In genomic region chr6:158603261-158604047, GRCh38 we compare ENCODE assay signal across 1 cellular context.
A peak's percentile ranks its signal among the peaks of the same experiment; 100 is the strongest.
TF ChIP-seq lines count a peak whose summit lies in the region.

No MANE protein-coding gene starts in this region.

TF ChIP-seq in SK-N-SH, 30 proteins besides CTCF, POLR2A, EP300 and RAD21:
- TF ChIP-seq NFIC (IDR thresholded peaks at IDR 0.05; ENCODE audit: borderline replicate concordance) (no peak), TAF1 (IDR thresholded peaks at IDR 0.05; ENCODE audit: borderline replicate concordance, low read depth, low read length) (no peak), RCOR1 (IDR thresholded peaks at IDR 0.05; ENCODE audit: low read length) (peak; percentile 43; the same call in 1 of the 2 replicates), GATA2 (CRISPR knock-in tag; IDR thresholded peaks at IDR 0.05) (peak; percentile 72), MXI1 (IDR thresholded peaks at IDR 0.05; ENCODE audit: low read depth, low read length) (peak; percentile 86), TCF12 (IDR thresholded peaks at IDR 0.05) (no peak)
